Comparison of ENCODE assay signal across 7 cellular contexts in genomic region chr18:48923746-48924580, GRCh38. TPM values are rescaled to one million over a fixed set of nuclear protein-coding genes. Genes with fewer than 3 reads are reported as not detected.
DNase-seq lines count a peak whose midpoint lies in the region; ATAC-seq and TF ChIP-seq lines count a peak whose summit lies in the region.

No MANE protein-coding gene starts in this region.

- DNase-seq in fibroblast of pulmonary artery (ENCODE audit: low read depth) (peak; percentile 56), SJCRH30 (no peak), HEK293T (ENCODE audit: extremely low spot score) (no peak), SKM-1 treated with dmso at 0.1 percent for 144 hours (lab: John Stamatoyannopoulos, UW; ENCODE audit: unreplicated experiment) (no peak)

- no peak for TF ChIP-seq CTCF in fibroblast of pulmonary artery (IDR thresholded peaks at IDR 0.05; ENCODE audit: low read length, missing control alignments)

- no peaks in the 10 kb centered on the region for H3K36me3 ChIP-seq in SJCRH30

- CTCF ChIA-PET in HEK293T (lab: Yijun Ruan, JAX), result interaction anchor here (0.6 to 0.9 kb wide), 2 partner anchors 14 to 340 kb away, joined by 3 to 4 read pairs; no protein-coding TSS in a partner anchor

- ATAC-seq in GM19438 (IDR thresholded peaks at IDR 0.05; ENCODE audit: low read depth, unreplicated experiment), result peak; percentile 40
- peak; percentile 47 for ATAC-seq in SK-N-SH treated with all-trans-retinoic acid at 6 μM for 48 hours
- ATAC-seq in stimulated activated memory B cell treated with anti-CD40 and anti-IgM and Interleukin-4, amounts not matched to agents 10 μg/mL and 1 μg/mL and 100 μg/mL, for 72 hours, result no peak

- no peaks in the 10 kb centered on the region for H3K9me3 Mint-ChIP-seq in stimulated activated memory B cell treated with anti-CD40 and anti-IgM and Interleukin-4, amounts not matched to agents 10 μg/mL and 1 μg/mL and 100 μg/mL, for 72 hours

- H3K27ac ChIP-seq in SJCRH30, result no peak overlapping the region

- peaks cover 13% of the 10 kb centered on the region for H3K4me1 ChIP-seq in SJCRH30

- no peaks in the 10 kb centered on the region for H3K27me3 Mint-ChIP-seq in stimulated activated memory B cell treated with anti-CD40 and anti-IgM and Interleukin-4, amounts not matched to agents 10 μg/mL and 1 μg/mL and 100 μg/mL, for 72 hours

- H3K4me1 Mint-ChIP-seq in stimulated activated memory B cell treated with anti-CD40 and anti-IgM and Interleukin-4, amounts not matched to agents 10 μg/mL and 1 μg/mL and 100 μg/mL, for 72 hours, result peaks cover 71% of the 10 kb centered on the region

- H3K4me3 Mint-ChIP-seq in stimulated activated memory B cell treated with anti-CD40 and anti-IgM and Interleukin-4, amounts not matched to agents 10 μg/mL and 1 μg/mL and 100 μg/mL, for 72 hours, result no peak overlapping the region

- no peaks in the 10 kb centered on the region for H3K27me3 ChIP-seq in SJCRH30

- H3K27ac Mint-ChIP-seq in stimulated activated memory B cell treated with anti-CD40 and anti-IgM and Interleukin-4, amounts not matched to agents 10 μg/mL and 1 μg/mL and 100 μg/mL, for 72 hours, result peak overlapping the region; percentile 73

- POLR2A ChIA-PET in HEK293T (lab: Yijun Ruan, JAX), result interaction anchor here (1.5 kb wide), 1 partner anchor 18 kb away, joined by 4 read pairs; no protein-coding TSS in a partner anchor

- H3K36me3 Mint-ChIP-seq in stimulated activated memory B cell treated with anti-CD40 and anti-IgM and Interleukin-4, amounts not matched to agents 10 μg/mL and 1 μg/mL and 100 μg/mL, for 72 hours, result peaks cover 60% of the 10 kb centered on the region

- H3K9me3 ChIP-seq in SJCRH30 (replicated peaks), result no peaks in the 10 kb centered on the region

- H3K4me3 ChIP-seq in fibroblast of pulmonary artery (replicated peaks; ENCODE audit: low read depth, low read length) (no peak overlapping the region), SJCRH30 (no peak overlapping the region)

TF ChIP-seq in SK-N-SH treated with all-trans-retinoic acid at 6 μM for 48 hours, 23 proteins besides CTCF, POLR2A, EP300 and RAD21 (continues in another document):
- no peak for TF ChIP-seq RARB (CRISPR knock-in tag; IDR thresholded peaks at IDR 0.05)
- TF ChIP-seq SNAI2 (CRISPR knock-in tag; IDR thresholded peaks at IDR 0.05), result no peak
- no peak for TF ChIP-seq ESRRG (CRISPR knock-in tag; IDR thresholded peaks at IDR 0.05)
- no peak for TF ChIP-seq GLIS3 (CRISPR knock-in tag; IDR thresholded peaks at IDR 0.05)
- no peak for TF ChIP-seq OSR1 (CRISPR knock-in tag; IDR thresholded peaks at IDR 0.05)
- no peak for TF ChIP-seq PPARA (CRISPR knock-in tag; IDR thresholded peaks at IDR 0.05; ENCODE audit: borderline replicate concordance)
- no peak for TF ChIP-seq ARNTL (CRISPR knock-in tag; IDR thresholded peaks at IDR 0.05; ENCODE audit: borderline replicate concordance, low read depth)
- TF ChIP-seq BACH2 (CRISPR knock-in tag; IDR thresholded peaks at IDR 0.05; ENCODE audit: borderline replicate concordance), result no peak
- no peak for TF ChIP-seq ISL1 (CRISPR knock-in tag; IDR thresholded peaks at IDR 0.05)
- no peak for TF ChIP-seq TSHZ2 (CRISPR knock-in tag; IDR thresholded peaks at IDR 0.05)
- no peak for TF ChIP-seq ZC3H10 (CRISPR knock-in tag; IDR thresholded peaks at IDR 0.05)
- no peak for TF ChIP-seq CREB5 (CRISPR knock-in tag; IDR thresholded peaks at IDR 0.05; ENCODE audit: low read depth)

TF ChIP-seq in HEK293T, 16 proteins besides CTCF, POLR2A, EP300 and RAD21:
- TF ChIP-seq ELF4 (IDR thresholded peaks at IDR 0.05) (no peak), TARDBP (IDR thresholded peaks at IDR 0.05) (no peak), NFRKB (IDR thresholded peaks at IDR 0.05) (no peak), FOXM1 (IDR thresholded peaks at IDR 0.05; ENCODE audit: borderline replicate concordance) (no peak), PKNOX1 (IDR thresholded peaks at IDR 0.05) (no peak), BHLHE40 (IDR thresholded peaks at IDR 0.05; ENCODE audit: borderline replicate concordance) (no peak), SP1 (IDR thresholded peaks at IDR 0.05) (no peak), FOXK2 (IDR thresholded peaks at IDR 0.05) (no peak), ARNT (IDR thresholded peaks at IDR 0.05) (no peak), ZNF384 (IDR thresholded peaks at IDR 0.05) (no peak), SUZ12 (IDR thresholded peaks at IDR 0.05) (no peak), HDGF (IDR thresholded peaks at IDR 0.05; ENCODE audit: borderline replicate concordance) (no peak)

RNA-seq across cellular contexts. Expression of gene SMAD7, which starts 26.8 kb away (rescaled TPM):
- 3.0 and 3.2 TPM in 2 replicates for total RNA-seq in SJCRH30 (2014; rRNA removed; shearing (Covaris generic))
